In the genomic region with DNA sequence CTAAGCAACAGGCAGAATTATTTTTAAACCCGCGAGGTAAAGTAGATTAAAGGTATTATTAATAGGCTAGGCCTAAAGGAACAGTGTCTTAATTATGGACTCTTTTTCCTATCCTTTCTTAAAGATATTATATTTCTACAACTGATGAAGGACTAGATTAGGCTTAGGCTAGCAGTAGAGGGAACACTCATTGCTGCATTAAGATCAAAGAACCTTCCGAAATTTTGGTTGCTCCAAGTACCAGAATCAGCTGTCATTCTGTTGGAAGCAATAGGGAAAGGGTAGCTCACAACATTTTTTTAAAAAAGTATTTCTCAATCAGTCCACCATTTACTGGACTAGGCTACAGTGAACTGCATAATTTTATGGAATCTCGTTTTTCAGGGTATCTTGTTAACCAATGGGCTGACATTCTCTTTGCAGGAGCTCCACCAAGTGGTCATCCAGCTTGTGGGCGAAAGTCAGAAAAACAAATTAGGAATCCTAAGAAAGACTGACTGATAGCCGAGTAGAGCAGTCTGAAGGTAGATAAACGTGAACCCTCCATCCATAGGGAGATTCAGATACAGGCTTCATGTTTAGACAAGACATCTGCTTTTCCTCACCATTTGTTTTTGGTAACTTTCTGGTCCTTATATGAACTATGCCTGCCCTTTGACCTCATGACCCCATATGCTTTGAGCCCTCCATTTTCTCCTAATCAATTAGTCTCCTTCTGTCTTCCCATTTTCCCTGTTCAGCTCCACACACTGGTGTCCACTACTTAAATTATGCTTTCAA, we compare ENCODE assay signal across 8 cellular contexts.
DNase-seq lines count a peak whose midpoint lies in the region; ATAC-seq, FAIRE-seq and TF ChIP-seq lines count a peak whose summit lies in the region.

No MANE protein-coding gene starts in this region.

- H3K23ac ChIP-seq in IMR-90 (ENCODE audit: low read depth, low read length) = no peak overlapping the region

- no peak overlapping the region for H4K5ac ChIP-seq in IMR-90 (ENCODE audit: low read depth, low read length)

- no peak overlapping the region for H3K27ac ChIP-seq in IMR-90 (ENCODE audit: insufficient read depth, low read length)
- no peak overlapping the region for H3K27ac ChIP-seq in SJCRH30

- no peak overlapping the region for H3K56ac ChIP-seq in IMR-90 (ENCODE audit: extremely low read depth, insufficient read depth, low read length)

- no peak overlapping the region for H2AK9ac ChIP-seq in IMR-90 (replicated peaks; ENCODE audit: low read depth, low read length, poor library complexity)

- TF ChIP-seq CTCF in IMR-90 (conservative IDR thresholded peaks at IDR 0.05; ENCODE audit: low read depth, low read length) = peak; percentile 90
- TF ChIP-seq CTCF in kidney epithelial cell (IDR thresholded peaks at IDR 0.05; ENCODE audit: insufficient read depth, low read length, poor library complexity, severe bottlenecking) = peak; percentile 76

- ATAC-seq in GM21526 (IDR thresholded peaks at IDR 0.05; ENCODE audit: low FRiP score, unreplicated experiment) = peak; percentile 37
- ATAC-seq in IMR-90 (ENCODE audit: low read depth) = peak; percentile 94
- peak; percentile 8 for ATAC-seq in stimulated activated effector memory CD8-positive, alpha-beta T cell treated with anti-CD3 and anti-CD28 coated beads, Interleukin-12 subunit alpha, Interleukin-12 subunit beta, amount 100 ng/mL, for 72 hours

- no peak overlapping the region for H2AK5ac ChIP-seq in IMR-90 (ENCODE audit: low read depth, low read length)

- H2BK120ac ChIP-seq in IMR-90 (ENCODE audit: low read depth, low read length) = no peak overlapping the region

- no peak overlapping the region for H4K91ac ChIP-seq in IMR-90 (ENCODE audit: insufficient read depth, low read depth, low read length)

- BruUV-seq in IMR-90 (replicated peaks; lab: Mats Ljungman, UMichigan) = no TSS peak

- H3K4me3 Mint-ChIP-seq in stimulated activated effector memory CD8-positive, alpha-beta T cell treated with anti-CD3 and anti-CD28 coated beads, Interleukin-12 subunit alpha, Interleukin-12 subunit beta, amount 100 ng/mL, for 72 hours = peak overlapping the region; percentile 66

- peak overlapping the region; percentile 72 for H2AFZ ChIP-seq in IMR-90 (replicated peaks; ENCODE audit: low read length, poor library complexity)

- no peaks in the 10 kb centered on the region for H3K9me1 ChIP-seq in IMR-90 (ENCODE audit: insufficient read depth, low read length)

- H3K79me1 ChIP-seq in IMR-90 (ENCODE audit: low read depth in 1 of 2, low read length in 2 of 2) = no peaks in the 10 kb centered on the region

- no peaks in the 10 kb centered on the region for H3K36me3 ChIP-seq in IMR-90 (ENCODE audit: control insufficient read depth, insufficient read depth, low read length)
- no peaks in the 10 kb centered on the region for H3K36me3 ChIP-seq in SJCRH30
- H3K36me3 ChIP-seq in kidney epithelial cell (ENCODE audit: control insufficient read depth, insufficient read depth, low read length) = no peaks in the 10 kb centered on the region

- dilution Hi-C loops in IMR-90 (cut with HindIII; ENCODE audit: low sequenced_read_pairs, unreplicated experiment) = no loop called here

- no peaks in the 10 kb centered on the region for H4K20me1 ChIP-seq in IMR-90 (ENCODE audit: insufficient read depth, low read length)

- peak; percentile 93 for TF ChIP-seq RAD21 in IMR-90 (IDR thresholded peaks at IDR 0.05; ENCODE audit: low read length)

- no peak overlapping the region for H2BK15ac ChIP-seq in IMR-90 (ENCODE audit: low read depth, low read length)

- no peak overlapping the region for H3K4ac ChIP-seq in IMR-90 (ENCODE audit: low read depth, low read length)

- H3K36me3 Mint-ChIP-seq in stimulated activated effector memory CD8-positive, alpha-beta T cell treated with anti-CD3 and anti-CD28 coated beads, Interleukin-12 subunit alpha, Interleukin-12 subunit beta, amount 100 ng/mL, for 72 hours = no peaks in the 10 kb centered on the region

- in situ Hi-C loops in IMR-90 (cut with MboI; ENCODE audit: low sequenced_read_pairs) = loop anchor here (5.0 kb wide), 1 partner anchor 125 kb away; no protein-coding TSS in a partner anchor

- peak; percentile 94 for FAIRE-seq in G401.6 (lab: Jason Lieb, UNC)

- H3K4me1 ChIP-seq in IMR-90 (ENCODE audit: control insufficient read depth, insufficient read depth, low read length) = peaks cover 4% of the 10 kb centered on the region; the same call in 1 of the 2 replicates
- no peaks in the 10 kb centered on the region; the same call in 1 of the 2 replicates for H3K4me1 ChIP-seq in SJCRH30

- H3K18ac ChIP-seq in IMR-90 (ENCODE audit: low read depth, low read length) = no peak overlapping the region

- peak overlapping the region; percentile 89 for H3K27ac Mint-ChIP-seq in stimulated activated effector memory CD8-positive, alpha-beta T cell treated with anti-CD3 and anti-CD28 coated beads, Interleukin-12 subunit alpha, Interleukin-12 subunit beta, amount 100 ng/mL, for 72 hours

- POLR2A ChIA-PET in IMR-90 (lab: Charles Lee; ENCODE audit: unreplicated experiment) = no interaction called here

- peak overlapping the region in 1 of 2 experiments; percentile 61; a peak in 1 of 4 replicates for H4K8ac ChIP-seq in IMR-90 (ENCODE audit: low read depth in 2 of 2, low read length in 2 of 2)

- peaks cover 47% of the 10 kb centered on the region for H3K4me1 Mint-ChIP-seq in stimulated activated effector memory CD8-positive, alpha-beta T cell treated with anti-CD3 and anti-CD28 coated beads, Interleukin-12 subunit alpha, Interleukin-12 subunit beta, amount 100 ng/mL, for 72 hours

- H3K9me3 ChIP-seq in IMR-90 (ENCODE audit: control insufficient read depth, insufficient read depth, low read length) = no peaks in the 10 kb centered on the region
- H3K9me3 ChIP-seq in SJCRH30 (replicated peaks) = no peaks in the 10 kb centered on the region

- H3K9me3 Mint-ChIP-seq in stimulated activated effector memory CD8-positive, alpha-beta T cell treated with anti-CD3 and anti-CD28 coated beads, Interleukin-12 subunit alpha, Interleukin-12 subunit beta, amount 100 ng/mL, for 72 hours = no peaks in the 10 kb centered on the region

- H2BK5ac ChIP-seq in IMR-90 (ENCODE audit: low read depth, low read length, poor library complexity, severe bottlenecking) = no peak overlapping the region

- DNase-seq in IMR-90 = peak; percentile 80
- peak; percentile 52 to 77 for DNase-seq in SJCRH30
- DNase-seq in cerebellar nuclear complex (lab: John Stamatoyannopoulos, UW) = peak; percentile 7 to 38
- DNase-seq in kidney epithelial cell (ENCODE audit: low read depth) = peak; percentile 38
- no peak for DNase-seq in stimulated activated effector memory CD8-positive, alpha-beta T cell treated with anti-CD3 and anti-CD28 coated beads, Interleukin-12 subunit alpha, Interleukin-12 subunit beta, amount 100 ng/mL, for 72 hours (ENCODE audit: low spot score in 2 of 2)
- DNase-seq in NCI-H187 (lab: John Stamatoyannopoulos, UW) = no peak

- H3K4me3 ChIP-seq in IMR-90 (ENCODE audit: insufficient read depth, low read depth, low read length) = peak overlapping the region; percentile 55; the same call in 1 of the 2 replicates
- H3K4me3 ChIP-seq in SJCRH30 = no peak overlapping the region
- no peak overlapping the region for H3K4me3 ChIP-seq in kidney epithelial cell (ENCODE audit: low read depth, low read length)

- intact Hi-C loops in IMR-90 (cut with micrococcal nuclease) = loop anchor here (1.0 to 10.0 kb wide), 4 partner anchors 28 to 258 kb away; partner anchors contain the start of gene RGMB

- H3K27me3 ChIP-seq in IMR-90 (ENCODE audit: control insufficient read depth, insufficient read depth, low read length) = no peaks in the 10 kb centered on the region
- H3K27me3 ChIP-seq in SJCRH30 = no peaks in the 10 kb centered on the region
- no peaks in the 10 kb centered on the region for H3K27me3 ChIP-seq in kidney epithelial cell (ENCODE audit: control insufficient read depth, insufficient read depth, low read length)

- no peak overlapping the region for H2BK20ac ChIP-seq in IMR-90 (ENCODE audit: low read depth, low read length)

- peak overlapping the region; percentile 55; the same call in 1 of the 2 replicates for H3K14ac ChIP-seq in IMR-90 (replicated peaks; ENCODE audit: low read depth, low read length)

- TF ChIP-seq POLR2A in IMR-90 (IDR thresholded peaks at IDR 0.05; ENCODE audit: low read depth, low read length) = no peak

- peak overlapping the region; percentile 99 for H3K4me2 ChIP-seq in IMR-90 (ENCODE audit: low read depth, low read length)

- CTCF ChIA-PET in IMR-90 (lab: Yijun Ruan, JAX) = interaction anchor here (0.6 to 1.6 kb wide), 11 partner anchors 13 to 178 kb away, joined by 3 to 8 read pairs (median 3); no protein-coding TSS in a partner anchor

- WGBS in IMR-90 (ENCODE audit: extremely low coverage in 2 of 2, insufficient read length in 1 of 2), 2 experiments = 20% methylated on average over 1 of the region's 7 CpGs; no CpG with 5 or more reads in 1 of the 2 experiments

- H3K9ac ChIP-seq in IMR-90 (ENCODE audit: low read depth, low read length) = no peak overlapping the region

TF ChIP-seq in IMR-90, 13 proteins besides CTCF, POLR2A, EP300 and RAD21:
- TF ChIP-seq FOS (IDR thresholded peaks at IDR 0.05; ENCODE audit: low read depth, low read length) (no peak), SMC3 (IDR thresholded peaks at IDR 0.05; ENCODE audit: low read depth, low read length) (peak; percentile 85), MAZ (IDR thresholded peaks at IDR 0.05; ENCODE audit: borderline replicate concordance, low read depth, low read length) (no peak), CEBPB (IDR thresholded peaks at IDR 0.05; ENCODE audit: low read depth, low read length) (0 out of 2 replicates have a peak, but pooled peaks have one; percentile 41)
TF ChIP-seq in IMR-90: peak in this region for 2.

Comparison
In these comparisons a context has a peak if more than half of its experiments do, and no peak if none do; other contexts are left out.
1. ATAC-seq: peak in every context shown above with its lines; median percentile 94 in IMR-90; 37 in GM21526; 8 in stimulated activated effector memory CD8-positive, alpha-beta T cell treated with anti-CD3 and anti-CD28 coated beads, Interleukin-12 subunit alpha, Interleukin-12 subunit beta, amount 100 ng/mL, for 72 hours.
2. DNase-seq: peak in IMR-90 (single experiment), SJCRH30 (2 of 2), cerebellar nuclear complex (2 of 2) and kidney epithelial cell (single experiment); none in stimulated activated effector memory CD8-positive, alpha-beta T cell treated with anti-CD3 and anti-CD28 coated beads, Interleukin-12 subunit alpha, Interleukin-12 subunit beta, amount 100 ng/mL, for 72 hours (0 of 2) and NCI-H187 (0 of 2).